Comparison of ENCODE assay signal across 24 cellular contexts in the genomic region with DNA sequence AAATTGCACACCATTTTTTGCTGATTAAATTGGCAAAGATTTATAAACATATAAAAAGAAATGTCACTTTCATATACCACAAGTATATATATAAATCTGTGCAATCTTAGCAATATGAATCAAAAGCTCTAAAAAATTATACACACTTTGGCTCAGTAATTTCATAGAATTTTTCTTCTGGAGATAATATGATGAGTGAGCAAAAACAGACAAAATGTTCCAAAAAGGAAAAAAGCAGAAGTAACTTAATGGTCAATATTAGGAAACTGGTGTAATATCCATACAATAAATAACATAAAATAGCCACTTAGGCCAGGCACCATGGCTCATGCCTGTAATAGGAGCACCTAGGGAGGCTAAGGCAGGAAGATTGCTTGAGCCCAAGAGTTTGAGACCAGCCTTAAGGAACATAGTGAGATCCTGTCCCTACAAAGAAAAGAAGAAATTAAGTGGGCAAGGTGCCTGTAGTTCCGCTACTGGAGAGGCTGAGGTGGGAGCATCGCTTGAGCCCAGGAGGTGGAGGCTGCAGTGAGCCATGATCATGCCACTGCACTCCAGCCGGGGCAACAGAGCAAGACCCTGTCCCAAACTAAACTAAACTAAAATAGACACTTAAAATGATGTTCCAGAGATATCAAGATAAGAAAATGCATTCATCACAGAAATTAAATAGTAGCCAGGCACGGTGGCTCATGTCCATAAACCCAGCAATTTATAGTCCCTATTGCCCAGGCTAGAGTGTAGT.
"Had no signal": no experiment of that assay in that cellular context is flagged by ENCODE, and none has a peak within 500 bp of the region (broad histone marks: within the 10 kb centered on the region; RNA-seq: fewer than 3 reads in every experiment).

No MANE protein-coding gene starts in this region.

- DNase-seq: cortex of kidney; effector memory CD8-positive, alpha-beta T cell; erythroblast; esophagus squamous epithelium; foreskin melanocyte; glutamatergic neuron; heart right ventricle; hippocampal formation; left cardiac atrium; left lung; mesenchymal stem cell; mucosa of descending colon; naive B cell; stimulated activated CD4-positive, alpha-beta T cell treated with anti-CD3 and anti-CD28 coated beads, Interleukin-2, amount 100 ng/mL, for 24 hours; stimulated activated CD4-positive, alpha-beta T cell treated with anti-CD3 and anti-CD28 coated beads, Interleukin-4, amount 100 ng/mL, for 24 hours; stimulated activated naive CD4-positive, alpha-beta T cell treated with Interleukin-2 at 50 U/mL for 16 hours; stomach; thyroid gland had no signal

- H3K27me3 ChIP-seq: esophagus squamous epithelium, heart right ventricle, left lung, neural progenitor cell, stomach, thyroid gland had no signal

- H2AFZ ChIP-seq: neural progenitor cell, parathyroid adenoma had no signal

- H3K4me2 ChIP-seq: neural progenitor cell had no signal

- H3K79me2 ChIP-seq: parathyroid adenoma had no signal

- H3K4me1 ChIP-seq: esophagus squamous epithelium, heart right ventricle, left lung, neural progenitor cell, parathyroid adenoma, stomach, thyroid gland had no signal

- H3K36me3 ChIP-seq: esophagus squamous epithelium, left lung, neural progenitor cell, stomach, thyroid gland had no signal

- ATAC-seq: effector memory CD8-positive, alpha-beta T cell; heart right ventricle; left cardiac atrium; left lung; mucosa of descending colon; sciatic nerve; stimulated activated effector memory CD8-positive, alpha-beta T cell treated with anti-CD3 and anti-CD28 coated beads, Interleukin-12 subunit alpha, Interleukin-12 subunit beta, amount 100 ng/mL, for 72 hours had no signal

- FAIRE-seq: endometrium, islet of Langerhans had no signal

- H3K9ac ChIP-seq: neural progenitor cell, parathyroid adenoma had no signal

- H3K9me3 ChIP-seq: esophagus squamous epithelium, heart right ventricle, left lung, mucosa of descending colon, stomach, thyroid gland had no signal

- H3K4me3 ChIP-seq: esophagus squamous epithelium, heart right ventricle, left lung, mucosa of descending colon, neural progenitor cell, stomach, thyroid gland had no signal

- H3K27ac ChIP-seq: esophagus squamous epithelium, heart right ventricle, left lung, neural progenitor cell, parathyroid adenoma, stomach, thyroid gland had no signal
